Comparison of ENCODE assay signal across 1 cellular context in the genomic region with DNA sequence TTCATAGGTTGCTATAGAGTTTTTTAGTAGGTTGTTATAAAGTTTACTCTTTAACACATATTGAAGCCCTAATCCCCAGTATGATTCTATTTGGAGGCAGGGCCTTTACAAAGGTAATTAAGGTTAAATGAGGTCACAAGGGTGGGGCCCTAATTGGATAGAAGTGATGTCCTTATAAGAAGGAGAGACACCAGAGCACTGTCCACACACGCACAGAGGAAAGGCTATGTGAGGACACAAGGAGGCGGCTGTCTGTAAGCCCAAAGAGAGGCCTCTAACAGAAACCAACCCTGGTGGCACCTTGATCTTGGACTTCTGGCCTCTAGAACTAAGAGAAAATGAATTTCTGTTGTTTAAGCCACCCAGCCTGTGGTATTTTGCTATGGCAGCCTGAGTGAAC.
TF ChIP-seq lines count a peak whose summit lies in the region.

No MANE protein-coding gene starts in this region.

TF ChIP-seq in SK-N-SH, 30 proteins besides CTCF, POLR2A, EP300 and RAD21 (continued from another document):
- TF ChIP-seq REST (IDR thresholded peaks at IDR 0.05; ENCODE audit: low read depth, low read length) (no peak), USF2 (IDR thresholded peaks at IDR 0.05; ENCODE audit: borderline replicate concordance, low read depth, low read length) (no peak), NRF1 (IDR thresholded peaks at IDR 0.05; ENCODE audit: low read depth, low read length) (no peak), POLR2AphosphoS5 (IDR thresholded peaks at IDR 0.05; ENCODE audit: low read depth, low read length) (no peak), ELF1 (IDR thresholded peaks at IDR 0.05) (no peak), PBX3 (IDR thresholded peaks at IDR 0.05) (no peak), TAF1 (IDR thresholded peaks at IDR 0.05; ENCODE audit: borderline replicate concordance, low read depth, low read length) (no peak), RCOR1 (IDR thresholded peaks at IDR 0.05; ENCODE audit: low read length) (no peak), USF1 (IDR thresholded peaks at IDR 0.05; ENCODE audit: borderline replicate concordance, low read depth) (no peak), CHD2 (IDR thresholded peaks at IDR 0.05; ENCODE audit: low read length, partially characterized antibody) (no peak), SIN3A (IDR thresholded peaks at IDR 0.05; ENCODE audit: borderline replicate concordance, low read depth, low read length) (no peak), RXRA (IDR thresholded peaks at IDR 0.05; ENCODE audit: borderline replicate concordance, low read depth) (no peak), YY1 (IDR thresholded peaks at IDR 0.05; ENCODE audit: low read depth) (no peak), MAX (IDR thresholded peaks at IDR 0.05; ENCODE audit: low read depth) (no peak), JUND (IDR thresholded peaks at IDR 0.05) (no peak)
- TF ChIP-seq, protein P1, sequence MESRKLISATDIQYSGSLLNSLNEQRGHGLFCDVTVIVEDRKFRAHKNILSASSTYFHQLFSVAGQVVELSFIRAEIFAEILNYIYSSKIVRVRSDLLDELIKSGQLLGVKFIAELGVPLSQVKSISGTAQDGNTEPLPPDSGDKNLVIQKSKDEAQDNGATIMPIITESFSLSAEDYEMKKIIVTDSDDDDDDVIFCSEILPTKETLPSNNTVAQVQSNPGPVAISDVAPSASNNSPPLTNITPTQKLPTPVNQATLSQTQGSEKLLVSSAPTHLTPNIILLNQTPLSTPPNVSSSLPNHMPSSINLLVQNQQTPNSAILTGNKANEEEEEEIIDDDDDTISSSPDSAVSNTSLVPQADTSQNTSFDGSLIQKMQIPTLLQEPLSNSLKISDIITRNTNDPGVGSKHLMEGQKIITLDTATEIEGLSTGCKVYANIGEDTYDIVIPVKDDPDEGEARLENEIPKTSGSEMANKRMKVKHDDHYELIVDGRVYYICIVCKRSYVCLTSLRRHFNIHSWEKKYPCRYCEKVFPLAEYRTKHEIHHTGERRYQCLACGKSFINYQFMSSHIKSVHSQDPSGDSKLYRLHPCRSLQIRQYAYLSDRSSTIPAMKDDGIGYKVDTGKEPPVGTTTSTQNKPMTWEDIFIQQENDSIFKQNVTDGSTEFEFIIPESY (IDR thresholded peaks at IDR 0.05; ENCODE audit: borderline replicate concordance, low read depth): no peak
- TF ChIP-seq, protein P2, sequence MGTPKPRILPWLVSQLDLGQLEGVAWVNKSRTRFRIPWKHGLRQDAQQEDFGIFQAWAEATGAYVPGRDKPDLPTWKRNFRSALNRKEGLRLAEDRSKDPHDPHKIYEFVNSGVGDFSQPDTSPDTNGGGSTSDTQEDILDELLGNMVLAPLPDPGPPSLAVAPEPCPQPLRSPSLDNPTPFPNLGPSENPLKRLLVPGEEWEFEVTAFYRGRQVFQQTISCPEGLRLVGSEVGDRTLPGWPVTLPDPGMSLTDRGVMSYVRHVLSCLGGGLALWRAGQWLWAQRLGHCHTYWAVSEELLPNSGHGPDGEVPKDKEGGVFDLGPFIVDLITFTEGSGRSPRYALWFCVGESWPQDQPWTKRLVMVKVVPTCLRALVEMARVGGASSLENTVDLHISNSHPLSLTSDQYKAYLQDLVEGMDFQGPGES (IDR thresholded peaks at IDR 0.05; ENCODE audit: low read depth, low read length): no peak
